9 cellular contexts compared by ENCODE assay signal in the genomic region with DNA sequence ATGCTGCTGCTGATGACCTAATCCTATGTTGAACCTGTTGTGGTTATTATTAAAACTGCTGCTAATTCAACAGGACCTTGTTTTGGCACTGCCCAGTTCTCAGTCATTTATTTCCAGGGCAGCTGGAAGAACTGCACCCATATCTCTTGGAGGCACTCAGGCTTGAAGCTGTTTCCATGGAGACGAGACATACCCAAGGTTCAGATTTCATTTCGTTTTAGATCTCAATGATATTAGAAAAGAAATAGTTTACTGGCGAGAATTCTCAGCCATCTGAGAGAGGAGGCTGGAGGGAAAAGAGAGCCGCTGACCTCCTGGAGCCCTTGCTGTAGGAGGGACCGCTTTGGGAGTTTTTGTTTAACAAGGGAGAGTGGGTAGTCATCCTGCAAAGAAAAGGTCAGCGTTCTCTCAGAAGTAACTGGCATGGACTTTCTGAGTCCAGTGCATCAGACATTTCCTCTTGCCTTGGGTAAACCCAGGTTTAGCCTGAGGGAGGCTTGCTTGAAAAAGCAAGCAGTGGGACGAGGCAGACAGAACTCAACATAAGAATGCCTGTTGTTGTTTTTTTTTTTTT.
A peak's percentile ranks its signal among the peaks of the same experiment; 100 is the strongest.
DNase-seq lines count a peak whose midpoint lies in the region; ATAC-seq and TF ChIP-seq lines count a peak whose summit lies in the region.
"Had no signal": no experiment of that assay in that cellular context is flagged by ENCODE, and none has a peak within 500 bp of the region (broad histone marks: within the 10 kb centered on the region; RNA-seq: fewer than 3 reads in every experiment).

No MANE protein-coding gene starts in this region.

- peaks cover 0 to 27% of the 10 kb centered on the region in 2 donors for H3K4me1 ChIP-seq in right atrium auricular region
- peaks cover 4 to 25% of the 10 kb centered on the region in 2 donors for H3K4me1 ChIP-seq in thoracic aorta (ENCODE audit: control insufficient read depth in 1 of 2, low read depth in 2 of 2)
- H3K4me1 ChIP-seq in prostate gland (replicated peaks), result peaks cover 3% of the 10 kb centered on the region

- 16% methylated on average over 7 of the region's 7 CpGs for WGBS in prostate gland

- peaks cover 3% of the 10 kb centered on the region for H3K36me3 Mint-ChIP-seq in activated naive CD8-positive, alpha-beta T cell treated with anti-CD3 and anti-CD28 coated beads for 36 hours

- H3K4me3 ChIP-seq in right atrium auricular region (no peak overlapping the region), thoracic aorta (no peak overlapping the region), prostate gland (no peak overlapping the region)

- H3K9me3 ChIP-seq in right atrium auricular region (peaks cover 0 to 8% of the 10 kb centered on the region in 2 donors), thoracic aorta (no peaks in the 10 kb centered on the region), prostate gland (no peaks in the 10 kb centered on the region)

- no peak for TF ChIP-seq POLR2A in prostate gland (IDR thresholded peaks at IDR 0.05)

- H3K27me3 ChIP-seq in right atrium auricular region (no peaks in the 10 kb centered on the region), thoracic aorta (replicated peaks; ENCODE audit: insufficient read depth) (no peaks in the 10 kb centered on the region), prostate gland (replicated peaks; ENCODE audit: insufficient read depth) (no peaks in the 10 kb centered on the region)

- H3K9me3 Mint-ChIP-seq in activated naive CD8-positive, alpha-beta T cell treated with anti-CD3 and anti-CD28 coated beads for 36 hours, result peaks cover 2% of the 10 kb centered on the region

- no peak overlapping the region for H3K4me3 Mint-ChIP-seq in activated naive CD8-positive, alpha-beta T cell treated with anti-CD3 and anti-CD28 coated beads for 36 hours
- H3K4me3 Mint-ChIP-seq: activated naive CD8-positive, alpha-beta T cell treated with anti-CD3 and anti-CD28 coated beads, Interleukin-2, amount 10 ng/mL, durations not matched to agents 7 days and 5 days had no signal

- H3K36me3 ChIP-seq in right atrium auricular region, result no peaks in the 10 kb centered on the region
- peaks cover 11% of the 10 kb centered on the region for H3K36me3 ChIP-seq in thoracic aorta
- H3K36me3 ChIP-seq in prostate gland, result no peaks in the 10 kb centered on the region

- ATAC-seq in thoracic aorta (ENCODE audit: insufficient number of reproducible peaks, low FRiP score, low read depth) (peak; percentile 67), HG02610 (IDR thresholded peaks at IDR 0.05; ENCODE audit: unreplicated experiment) (no peak)

- TF ChIP-seq CTCF in right atrium auricular region (IDR thresholded peaks at IDR 0.05) (no peak), thoracic aorta (IDR thresholded peaks at IDR 0.05) (no peak), prostate gland (IDR thresholded peaks at IDR 0.05) (no peak)

- H3K4me1 Mint-ChIP-seq in activated naive CD8-positive, alpha-beta T cell treated with anti-CD3 and anti-CD28 coated beads for 36 hours, result no peaks in the 10 kb centered on the region

- no peaks in the 10 kb centered on the region for H3K27me3 Mint-ChIP-seq in activated naive CD8-positive, alpha-beta T cell treated with anti-CD3 and anti-CD28 coated beads for 36 hours
- H3K27me3 Mint-ChIP-seq: activated naive CD8-positive, alpha-beta T cell treated with anti-CD3 and anti-CD28 coated beads, Interleukin-2, amount 10 ng/mL, durations not matched to agents 7 days and 5 days had no signal

- no peak overlapping the region for H3K27ac Mint-ChIP-seq in activated naive CD8-positive, alpha-beta T cell treated with anti-CD3 and anti-CD28 coated beads for 36 hours
- H3K27ac Mint-ChIP-seq: activated naive CD8-positive, alpha-beta T cell treated with anti-CD3 and anti-CD28 coated beads, Interleukin-2, amount 10 ng/mL, durations not matched to agents 7 days and 5 days had no signal

- intact Hi-C loops in prostate gland (cut with DNase I), result no loop called here

- in situ Hi-C loops in SK-MEL-5 (cut with HindIII; ENCODE audit: low pct_unique_long_range_greater_than_20kb, low sequenced_read_pairs), result no loop called here

- DNase-seq in LHCN-M2 (ENCODE audit: low read depth) (peak; percentile 43), SK-MEL-5 (ENCODE audit: low read depth, low spot score) (peak; percentile 32), right atrium auricular region (ENCODE audit: low spot score) (no peak), thoracic aorta (ENCODE audit: low spot score) (no peak), prostate gland (ENCODE audit: low spot score) (no peak), MV-4-11 (lab: John Stamatoyannopoulos, UW) (no peak)
- DNase-seq in activated naive CD8-positive, alpha-beta T cell treated with anti-CD3 and anti-CD28 coated beads for 36 hours, result no peak
- DNase-seq: activated naive CD8-positive, alpha-beta T cell treated with anti-CD3 and anti-CD28 coated beads, Interleukin-2, amount 10 ng/mL, durations not matched to agents 7 days and 5 days had no signal

- H3K27ac ChIP-seq in right atrium auricular region, result peak overlapping the region; percentile 35 to 71
- peak overlapping the region; percentile 37 to 65 for H3K27ac ChIP-seq in thoracic aorta
- no peak overlapping the region for H3K27ac ChIP-seq in prostate gland

Comparison
In these comparisons a context has a peak if more than half of its experiments do, and no peak if none do; other contexts are left out.
1. DNase-seq: peak in LHCN-M2 (single experiment) and SK-MEL-5 (single experiment); none in right atrium auricular region (single experiment), thoracic aorta (single experiment), prostate gland (single experiment), activated naive CD8-positive, alpha-beta T cell treated with anti-CD3 and anti-CD28 coated beads for 36 hours (single experiment) and MV-4-11 (single experiment).
2. H3K27ac ChIP-seq: peak in right atrium auricular region (2 of 2) and thoracic aorta (2 of 2); none in prostate gland (0 of 2).